In the genomic region with DNA sequence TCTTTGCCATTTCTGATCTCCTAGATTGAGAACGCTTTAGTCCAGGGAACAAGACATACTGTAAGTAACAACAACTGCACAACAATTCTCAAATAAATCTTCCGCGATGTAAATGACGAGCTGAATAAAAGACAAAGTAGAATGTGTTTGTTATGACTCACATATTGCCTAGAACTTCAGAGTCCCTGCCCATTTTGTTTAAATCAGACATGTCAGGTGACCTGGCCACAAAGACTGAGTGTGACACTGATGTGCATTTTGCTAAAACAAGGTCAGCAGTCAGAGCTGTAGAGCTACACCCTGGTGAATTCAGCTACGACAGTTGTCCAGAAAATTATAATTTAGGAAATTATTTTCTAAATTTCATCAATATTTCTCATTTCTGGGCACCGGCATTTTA, we compare ENCODE assay signal across 1 cellular context.
TF ChIP-seq lines count a peak whose summit lies in the region.

No MANE protein-coding gene starts in this region.

TF ChIP-seq in K562, 482 proteins besides CTCF, POLR2A, EP300 and RAD21 (continued from another document):
- TF ChIP-seq, protein P1, sequence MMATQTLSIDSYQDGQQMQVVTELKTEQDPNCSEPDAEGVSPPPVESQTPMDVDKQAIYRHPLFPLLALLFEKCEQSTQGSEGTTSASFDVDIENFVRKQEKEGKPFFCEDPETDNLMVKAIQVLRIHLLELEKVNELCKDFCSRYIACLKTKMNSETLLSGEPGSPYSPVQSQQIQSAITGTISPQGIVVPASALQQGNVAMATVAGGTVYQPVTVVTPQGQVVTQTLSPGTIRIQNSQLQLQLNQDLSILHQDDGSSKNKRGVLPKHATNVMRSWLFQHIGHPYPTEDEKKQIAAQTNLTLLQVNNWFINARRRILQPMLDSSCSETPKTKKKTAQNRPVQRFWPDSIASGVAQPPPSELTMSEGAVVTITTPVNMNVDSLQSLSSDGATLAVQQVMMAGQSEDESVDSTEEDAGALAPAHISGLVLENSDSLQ (IDR thresholded peaks at IDR 0.05): peak; percentile 57
- peak; percentile 57; the same call in 1 of the 2 replicates for TF ChIP-seq JUND (IDR thresholded peaks at IDR 0.05; ENCODE audit: borderline replicate concordance, low read depth, low read length)
- peak; percentile 45; the same call in 1 of the 3 replicates for TF ChIP-seq JUND (tag; IDR thresholded peaks at IDR 0.05; ENCODE audit: borderline replicate concordance, low read depth, low read length)
- no peak for TF ChIP-seq ZNF347 (CRISPR knock-in tag; IDR thresholded peaks at IDR 0.05; ENCODE audit: low read depth)
- no peak for TF ChIP-seq SRF (CRISPR knock-in tag; IDR thresholded peaks at IDR 0.05)
- no peak for TF ChIP-seq FOXP1 (CRISPR knock-in tag; IDR thresholded peaks at IDR 0.05)
- TF ChIP-seq ESRRA (IDR thresholded peaks at IDR 0.05; ENCODE audit: borderline replicate concordance, low read depth): 0 out of 2 replicates have a peak, but pooled peaks have one; percentile 19
- no peak for TF ChIP-seq SP1 (CRISPR knock-in tag; IDR thresholded peaks at IDR 0.05)
- TF ChIP-seq NR4A1 (CRISPR knock-in tag; IDR thresholded peaks at IDR 0.05): no peak
- TF ChIP-seq NR4A1 (tag; IDR thresholded peaks at IDR 0.05): no peak
- TF ChIP-seq GTF2F1 (IDR thresholded peaks at IDR 0.05; ENCODE audit: low read depth, low read length): no peak
- TF ChIP-seq DPF2 (IDR thresholded peaks at IDR 0.05): peak; percentile 72; the same call in 1 of the 2 replicates
- no peak for TF ChIP-seq ZNF134 (CRISPR knock-in tag; conservative IDR thresholded peaks at IDR 0.05)
- TF ChIP-seq CBFB (CRISPR knock-in tag; IDR thresholded peaks at IDR 0.05): no peak
- TF ChIP-seq L3MBTL2 (IDR thresholded peaks at IDR 0.05): 0 out of 2 replicates have a peak, but pooled peaks have one; percentile 18
- TF ChIP-seq RBM14 (IDR thresholded peaks at IDR 0.05; ENCODE audit: borderline replicate concordance, insufficient read depth, low read depth, low read length): no peak
- TF ChIP-seq, protein P2, sequence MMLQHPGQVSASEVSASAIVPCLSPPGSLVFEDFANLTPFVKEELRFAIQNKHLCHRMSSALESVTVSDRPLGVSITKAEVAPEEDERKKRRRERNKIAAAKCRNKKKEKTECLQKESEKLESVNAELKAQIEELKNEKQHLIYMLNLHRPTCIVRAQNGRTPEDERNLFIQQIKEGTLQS (IDR thresholded peaks at IDR 0.05): peak; percentile 71
- TF ChIP-seq, protein P2 (CRISPR knock-in tag; conservative IDR thresholded peaks at IDR 0.05): no peak
- no peak for TF ChIP-seq ILF3 (IDR thresholded peaks at IDR 0.05; ENCODE audit: borderline replicate concordance)
- TF ChIP-seq, protein P3, sequence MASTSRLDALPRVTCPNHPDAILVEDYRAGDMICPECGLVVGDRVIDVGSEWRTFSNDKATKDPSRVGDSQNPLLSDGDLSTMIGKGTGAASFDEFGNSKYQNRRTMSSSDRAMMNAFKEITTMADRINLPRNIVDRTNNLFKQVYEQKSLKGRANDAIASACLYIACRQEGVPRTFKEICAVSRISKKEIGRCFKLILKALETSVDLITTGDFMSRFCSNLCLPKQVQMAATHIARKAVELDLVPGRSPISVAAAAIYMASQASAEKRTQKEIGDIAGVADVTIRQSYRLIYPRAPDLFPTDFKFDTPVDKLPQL (IDR thresholded peaks at IDR 0.05; ENCODE audit: extremely low read depth, insufficient read length): no peak
- TF ChIP-seq, protein P4, sequence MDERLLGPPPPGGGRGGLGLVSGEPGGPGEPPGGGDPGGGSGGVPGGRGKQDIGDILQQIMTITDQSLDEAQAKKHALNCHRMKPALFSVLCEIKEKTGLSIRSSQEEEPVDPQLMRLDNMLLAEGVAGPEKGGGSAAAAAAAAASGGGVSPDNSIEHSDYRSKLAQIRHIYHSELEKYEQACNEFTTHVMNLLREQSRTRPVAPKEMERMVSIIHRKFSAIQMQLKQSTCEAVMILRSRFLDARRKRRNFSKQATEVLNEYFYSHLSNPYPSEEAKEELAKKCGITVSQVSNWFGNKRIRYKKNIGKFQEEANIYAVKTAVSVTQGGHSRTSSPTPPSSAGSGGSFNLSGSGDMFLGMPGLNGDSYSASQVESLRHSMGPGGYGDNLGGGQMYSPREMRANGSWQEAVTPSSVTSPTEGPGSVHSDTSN (CRISPR knock-in tag; IDR thresholded peaks at IDR 0.05; ENCODE audit: low read depth): no peak
- TF ChIP-seq, protein P4 (tag; conservative IDR thresholded peaks at IDR 0.05; ENCODE audit: low read depth): 0 out of 2 replicates have a peak, but pooled peaks have one; percentile 51
- TF ChIP-seq ZFP36 (IDR thresholded peaks at IDR 0.05; ENCODE audit: low read depth, low read length, partially characterized antibody): no peak
- no peak for TF ChIP-seq NELFE (IDR thresholded peaks at IDR 0.05; ENCODE audit: insufficient read depth, insufficient read length)
- TF ChIP-seq SMARCA4 (IDR thresholded peaks at IDR 0.05): 0 out of 2 replicates have a peak, but pooled peaks have one; percentile 35
- no peak for TF ChIP-seq ELF4 (CRISPR knock-in tag; IDR thresholded peaks at IDR 0.05)
- TF ChIP-seq NCOR1 (IDR thresholded peaks at IDR 0.05): no peak
- TF ChIP-seq, protein P5, sequence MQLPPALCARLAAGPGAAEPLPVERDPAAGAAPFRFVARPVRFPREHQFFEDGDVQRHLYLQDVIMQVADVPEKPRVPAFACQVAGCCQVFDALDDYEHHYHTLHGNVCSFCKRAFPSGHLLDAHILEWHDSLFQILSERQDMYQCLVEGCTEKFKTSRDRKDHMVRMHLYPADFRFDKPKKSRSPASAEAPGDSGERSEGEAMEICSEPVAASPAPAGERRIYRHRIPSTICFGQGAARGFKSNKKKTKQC (CRISPR knock-in tag; IDR thresholded peaks at IDR 0.05): no peak
- no peak for TF ChIP-seq ZFP1 (CRISPR knock-in tag; IDR thresholded peaks at IDR 0.05)
- TF ChIP-seq, protein P6, sequence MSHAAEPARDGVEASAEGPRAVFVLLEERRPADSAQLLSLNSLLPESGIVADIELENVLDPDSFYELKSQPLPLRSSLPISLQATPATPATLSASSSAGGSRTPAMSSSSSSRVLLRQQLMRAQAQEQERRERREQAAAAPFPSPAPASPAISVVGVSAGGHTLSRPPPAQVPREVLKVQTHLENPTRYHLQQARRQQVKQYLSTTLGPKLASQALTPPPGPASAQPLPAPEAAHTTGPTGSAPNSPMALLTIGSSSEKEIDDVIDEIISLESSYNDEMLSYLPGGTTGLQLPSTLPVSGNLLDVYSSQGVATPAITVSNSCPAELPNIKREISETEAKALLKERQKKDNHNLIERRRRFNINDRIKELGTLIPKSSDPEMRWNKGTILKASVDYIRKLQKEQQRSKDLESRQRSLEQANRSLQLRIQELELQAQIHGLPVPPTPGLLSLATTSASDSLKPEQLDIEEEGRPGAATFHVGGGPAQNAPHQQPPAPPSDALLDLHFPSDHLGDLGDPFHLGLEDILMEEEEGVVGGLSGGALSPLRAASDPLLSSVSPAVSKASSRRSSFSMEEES (CRISPR knock-in tag; IDR thresholded peaks at IDR 0.05): peak; percentile 62
- peak; percentile 77 for TF ChIP-seq FOSL1 (tag; conservative IDR thresholded peaks at IDR 0.05)
- TF ChIP-seq, protein P7, sequence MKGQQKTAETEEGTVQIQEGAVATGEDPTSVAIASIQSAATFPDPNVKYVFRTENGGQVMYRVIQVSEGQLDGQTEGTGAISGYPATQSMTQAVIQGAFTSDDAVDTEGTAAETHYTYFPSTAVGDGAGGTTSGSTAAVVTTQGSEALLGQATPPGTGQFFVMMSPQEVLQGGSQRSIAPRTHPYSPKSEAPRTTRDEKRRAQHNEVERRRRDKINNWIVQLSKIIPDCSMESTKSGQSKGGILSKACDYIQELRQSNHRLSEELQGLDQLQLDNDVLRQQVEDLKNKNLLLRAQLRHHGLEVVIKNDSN (CRISPR knock-in tag; IDR thresholded peaks at IDR 0.05): peak; percentile 76
- TF ChIP-seq FOXM1 (IDR thresholded peaks at IDR 0.05; ENCODE audit: low read depth): 0 out of 2 replicates have a peak, but pooled peaks have one; percentile 35
- TF ChIP-seq FOXM1 (CRISPR knock-in tag; IDR thresholded peaks at IDR 0.05; ENCODE audit: low read depth): no peak
- no peak for TF ChIP-seq GABPA (tag; conservative IDR thresholded peaks at IDR 0.05; ENCODE audit: low read depth)
- no peak for TF ChIP-seq SMARCE1 (IDR thresholded peaks at IDR 0.05)
- 0 out of 3 replicates have a peak, but pooled peaks of 1 of the 2 experiments have one; percentile 21 for TF ChIP-seq CBX3 (IDR thresholded peaks at IDR 0.05; ENCODE audit: borderline replicate concordance in 1 of 2, low read length in 2 of 2)
- 0 out of 2 replicates have a peak, but pooled peaks have one; percentile 13 for TF ChIP-seq ARID1B (IDR thresholded peaks at IDR 0.05)
- TF ChIP-seq MCM5 (IDR thresholded peaks at IDR 0.05; ENCODE audit: low read depth): no peak
- TF ChIP-seq, protein P8, sequence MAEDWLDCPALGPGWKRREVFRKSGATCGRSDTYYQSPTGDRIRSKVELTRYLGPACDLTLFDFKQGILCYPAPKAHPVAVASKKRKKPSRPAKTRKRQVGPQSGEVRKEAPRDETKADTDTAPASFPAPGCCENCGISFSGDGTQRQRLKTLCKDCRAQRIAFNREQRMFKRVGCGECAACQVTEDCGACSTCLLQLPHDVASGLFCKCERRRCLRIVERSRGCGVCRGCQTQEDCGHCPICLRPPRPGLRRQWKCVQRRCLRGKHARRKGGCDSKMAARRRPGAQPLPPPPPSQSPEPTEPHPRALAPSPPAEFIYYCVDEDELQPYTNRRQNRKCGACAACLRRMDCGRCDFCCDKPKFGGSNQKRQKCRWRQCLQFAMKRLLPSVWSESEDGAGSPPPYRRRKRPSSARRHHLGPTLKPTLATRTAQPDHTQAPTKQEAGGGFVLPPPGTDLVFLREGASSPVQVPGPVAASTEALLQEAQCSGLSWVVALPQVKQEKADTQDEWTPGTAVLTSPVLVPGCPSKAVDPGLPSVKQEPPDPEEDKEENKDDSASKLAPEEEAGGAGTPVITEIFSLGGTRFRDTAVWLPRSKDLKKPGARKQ (CRISPR knock-in tag; IDR thresholded peaks at IDR 0.05): 0 out of 2 replicates have a peak, but pooled peaks have one; percentile 30
- TF ChIP-seq, protein P9, sequence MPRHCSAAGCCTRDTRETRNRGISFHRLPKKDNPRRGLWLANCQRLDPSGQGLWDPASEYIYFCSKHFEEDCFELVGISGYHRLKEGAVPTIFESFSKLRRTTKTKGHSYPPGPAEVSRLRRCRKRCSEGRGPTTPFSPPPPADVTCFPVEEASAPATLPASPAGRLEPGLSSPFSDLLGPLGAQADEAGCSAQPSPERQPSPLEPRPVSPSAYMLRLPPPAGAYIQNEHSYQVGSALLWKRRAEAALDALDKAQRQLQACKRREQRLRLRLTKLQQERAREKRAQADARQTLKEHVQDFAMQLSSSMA (CRISPR knock-in tag; IDR thresholded peaks at IDR 0.05): no peak
- no peak for TF ChIP-seq HNRNPL (IDR thresholded peaks at IDR 0.05; ENCODE audit: low read depth, low read length)
- TF ChIP-seq ZNF311 (CRISPR knock-in tag; IDR thresholded peaks at IDR 0.05): no peak
- TF ChIP-seq NR2C1 (IDR thresholded peaks at IDR 0.05): no peak
- TF ChIP-seq NR2C1 (tag; IDR thresholded peaks at IDR 0.05): no peak
- no peak for TF ChIP-seq TOE1 (IDR thresholded peaks at IDR 0.05; ENCODE audit: borderline replicate concordance)
- no peak for TF ChIP-seq TOE1 (CRISPR knock-in tag; IDR thresholded peaks at IDR 0.05; ENCODE audit: borderline replicate concordance, low read depth)
- TF ChIP-seq HOXB6 (CRISPR knock-in tag; IDR thresholded peaks at IDR 0.05; ENCODE audit: borderline replicate concordance): no peak
- TF ChIP-seq ZNF24 (IDR thresholded peaks at IDR 0.05): no peak
- TF ChIP-seq, protein P10, sequence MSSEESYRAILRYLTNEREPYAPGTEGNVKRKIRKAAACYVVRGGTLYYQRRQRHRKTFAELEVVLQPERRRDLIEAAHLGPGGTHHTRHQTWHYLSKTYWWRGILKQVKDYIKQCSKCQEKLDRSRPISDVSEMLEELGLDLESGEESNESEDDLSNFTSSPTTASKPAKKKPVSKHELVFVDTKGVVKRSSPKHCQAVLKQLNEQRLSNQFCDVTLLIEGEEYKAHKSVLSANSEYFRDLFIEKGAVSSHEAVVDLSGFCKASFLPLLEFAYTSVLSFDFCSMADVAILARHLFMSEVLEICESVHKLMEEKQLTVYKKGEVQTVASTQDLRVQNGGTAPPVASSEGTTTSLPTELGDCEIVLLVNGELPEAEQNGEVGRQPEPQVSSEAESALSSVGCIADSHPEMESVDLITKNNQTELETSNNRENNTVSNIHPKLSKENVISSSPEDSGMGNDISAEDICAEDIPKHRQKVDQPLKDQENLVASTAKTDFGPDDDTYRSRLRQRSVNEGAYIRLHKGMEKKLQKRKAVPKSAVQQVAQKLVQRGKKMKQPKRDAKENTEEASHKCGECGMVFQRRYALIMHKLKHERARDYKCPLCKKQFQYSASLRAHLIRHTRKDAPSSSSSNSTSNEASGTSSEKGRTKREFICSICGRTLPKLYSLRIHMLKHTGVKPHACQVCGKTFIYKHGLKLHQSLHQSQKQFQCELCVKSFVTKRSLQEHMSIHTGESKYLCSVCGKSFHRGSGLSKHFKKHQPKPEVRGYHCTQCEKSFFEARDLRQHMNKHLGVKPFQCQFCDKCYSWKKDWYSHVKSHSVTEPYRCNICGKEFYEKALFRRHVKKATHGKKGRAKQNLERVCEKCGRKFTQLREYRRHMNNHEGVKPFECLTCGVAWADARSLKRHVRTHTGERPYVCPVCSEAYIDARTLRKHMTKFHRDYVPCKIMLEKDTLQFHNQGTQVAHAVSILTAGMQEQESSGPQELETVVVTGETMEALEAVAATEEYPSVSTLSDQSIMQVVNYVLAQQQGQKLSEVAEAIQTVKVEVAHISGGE (CRISPR knock-in tag; IDR thresholded peaks at IDR 0.05): no peak
- TF ChIP-seq HDAC3 (IDR thresholded peaks at IDR 0.05; ENCODE audit: borderline replicate concordance, partially characterized antibody): no peak
- no peak for TF ChIP-seq STAG1 (CRISPR knock-in tag; IDR thresholded peaks at IDR 0.05; ENCODE audit: borderline replicate concordance)
- peak; percentile 18; the same call in 1 of the 2 replicates for TF ChIP-seq TEAD4 (IDR thresholded peaks at IDR 0.05; ENCODE audit: low read length)
- TF ChIP-seq TEAD4 (CRISPR knock-in tag; IDR thresholded peaks at IDR 0.05; ENCODE audit: borderline replicate concordance): no peak
- TF ChIP-seq RBM15 (IDR thresholded peaks at IDR 0.05; ENCODE audit: insufficient read depth, low read length): no peak
- no peak for TF ChIP-seq ZNF165 (CRISPR knock-in tag; IDR thresholded peaks at IDR 0.05; ENCODE audit: borderline replicate concordance)
- peak; percentile 70 for TF ChIP-seq BHLHE40 (IDR thresholded peaks at IDR 0.05; ENCODE audit: low read length)
- TF ChIP-seq ZNF12 (CRISPR knock-in tag; IDR thresholded peaks at IDR 0.05): no peak
- no peak for TF ChIP-seq KDM5B (IDR thresholded peaks at IDR 0.05; ENCODE audit: insufficient replicate concordance, low read depth, low read length)
- TF ChIP-seq ZNF707 (CRISPR knock-in tag; conservative IDR thresholded peaks at IDR 0.05): no peak
